30 cellular contexts compared by ENCODE assay signal in the genomic region with DNA sequence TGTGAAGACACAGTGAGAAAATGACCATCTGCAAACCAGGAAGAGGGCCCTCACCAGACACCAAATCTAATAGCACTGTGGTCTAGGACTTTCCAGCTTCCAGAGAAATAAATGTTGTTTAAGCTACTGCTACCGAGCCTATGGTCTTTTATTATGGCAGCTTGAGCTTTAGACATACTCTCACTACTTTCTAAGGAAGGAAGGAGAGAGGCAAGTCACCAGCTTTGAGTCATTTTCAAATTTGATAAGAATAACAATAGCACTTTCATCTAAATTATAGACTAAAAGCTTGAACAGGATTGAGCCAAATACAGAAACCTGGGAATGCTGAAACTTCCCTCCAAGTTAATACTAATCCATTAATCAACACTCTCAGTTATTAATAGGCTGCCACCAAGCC.
A peak's percentile ranks its signal among the peaks of the same experiment; 100 is the strongest.
DNase-seq lines count a peak whose midpoint lies in the region; FAIRE-seq and TF ChIP-seq lines count a peak whose summit lies in the region.
"Had no signal": no experiment of that assay in that cellular context is flagged by ENCODE, and none has a peak within 500 bp of the region (broad histone marks: within the 10 kb centered on the region; RNA-seq: fewer than 3 reads in every experiment).

No MANE protein-coding gene starts in this region.

- H3K27me3 Mint-ChIP-seq in HFFc6 (ENCODE audit: insufficient read depth): no peaks in the 10 kb centered on the region; the same call in 1 of the 2 replicates
- H3K27me3 Mint-ChIP-seq: CD4-positive, alpha-beta memory T cell; CD4-positive, CD25-positive, alpha-beta regulatory T cell had no signal

- CTCF ChIA-PET in endothelial cell of umbilical vein (lab: Charles Lee): interaction anchor here (1.1 to 5.9 kb wide), 6 partner anchors 9 to 219 kb away, joined by 3 to 101 read pairs (median 5); no protein-coding TSS in a partner anchor

- no TSS peak for BruUV-seq in endothelial cell of umbilical vein (replicated peaks; lab: Mats Ljungman, UMichigan)

- H3K36me3 Mint-ChIP-seq in HFFc6 (ENCODE audit: low read depth): no peaks in the 10 kb centered on the region
- H3K36me3 Mint-ChIP-seq: CD14-positive monocyte; CD4-positive, alpha-beta memory T cell; CD4-positive, CD25-positive, alpha-beta regulatory T cell; CD8-positive, alpha-beta memory T cell; CD8-positive, alpha-beta T cell had no signal

- no peaks in the 10 kb centered on the region for H3K27me3 ChIP-seq in endothelial cell of umbilical vein (ENCODE audit: control insufficient read depth in 2 of 2, insufficient read depth in 2 of 2, low read length in 2 of 2)
- H3K27me3 ChIP-seq: BE2C; BLaER1; BLaER1 treated with 17β-estradiol and CSF1 and Interleukin-3, amounts not matched to agents 10 nM and 100 nM had no signal

- H3K9me1 ChIP-seq in endothelial cell of umbilical vein (replicated peaks; ENCODE audit: control insufficient read depth, extremely low read depth, insufficient read depth, low read length): no peaks in the 10 kb centered on the region

- H3K27ac Mint-ChIP-seq in HFFc6: no peak overlapping the region
- H3K27ac Mint-ChIP-seq: B cell; CD14-positive monocyte; CD4-positive, alpha-beta memory T cell; CD4-positive, alpha-beta T cell; CD4-positive, CD25-positive, alpha-beta regulatory T cell; CD8-positive, alpha-beta memory T cell; CD8-positive, alpha-beta T cell had no signal

- FAIRE-seq in endothelial cell of umbilical vein (lab: Jason Lieb, UNC): peak; percentile 67
- FAIRE-seq: A204.1, A549, D721Med had no signal

- intact Hi-C loops in endothelial cell of umbilical vein (cut with micrococcal nuclease): loop anchor here (1.0 kb wide), 1 partner anchor 24 kb away; no protein-coding TSS in a partner anchor

- no peaks in the 10 kb centered on the region for H3K4me1 Mint-ChIP-seq in HFFc6 (ENCODE audit: low read depth)
- H3K4me1 Mint-ChIP-seq: B cell; CD14-positive monocyte; CD4-positive, alpha-beta memory T cell; CD4-positive, CD25-positive, alpha-beta regulatory T cell; CD8-positive, alpha-beta memory T cell had no signal

- peaks cover 20% of the 10 kb centered on the region for H3K4me1 ChIP-seq in endothelial cell of umbilical vein (ENCODE audit: control insufficient read depth, extremely low read depth, insufficient read depth, low read length)
- H3K4me1 ChIP-seq: A549, BE2C, BLaER1, Caco-2 had no signal

- H3K36me3 ChIP-seq in endothelial cell of umbilical vein (ENCODE audit: control insufficient read depth in 2 of 2, extremely low read depth in 1 of 2, insufficient read depth in 2 of 2, low read length in 2 of 2): no peaks in the 10 kb centered on the region
- H3K36me3 ChIP-seq: BE2C; BLaER1; BLaER1 treated with 17β-estradiol and CSF1 and Interleukin-3, amounts not matched to agents 10 nM and 100 nM had no signal

- no peak overlapping the region for H3K9ac ChIP-seq in endothelial cell of umbilical vein (replicated peaks; ENCODE audit: extremely low read depth, insufficient read depth, low read length)
- H3K9ac ChIP-seq: BLaER1; BLaER1 treated with 17β-estradiol and CSF1 and Interleukin-3, amounts not matched to agents 10 nM and 100 nM had no signal

- no peak overlapping the region for H3K4me3 Mint-ChIP-seq in HFFc6
- H3K4me3 Mint-ChIP-seq: B cell; CD14-positive monocyte; CD4-positive, alpha-beta memory T cell; CD4-positive, alpha-beta T cell; CD4-positive, CD25-positive, alpha-beta regulatory T cell; CD8-positive, alpha-beta memory T cell; CD8-positive, alpha-beta T cell had no signal

- H3K27ac ChIP-seq in endothelial cell of umbilical vein (ENCODE audit: insufficient read depth, low read depth, low read length): peak overlapping the region; percentile 70
- H3K27ac ChIP-seq: 22Rv1; A549; BLaER1; BLaER1 treated with 17β-estradiol and CSF1 and Interleukin-3, amounts not matched to agents 10 nM and 100 nM; C4-2B had no signal

- no peaks in the 10 kb centered on the region for H4K20me1 ChIP-seq in endothelial cell of umbilical vein (replicated peaks; ENCODE audit: control insufficient read depth, extremely low read depth, insufficient read depth, low read length)
- H4K20me1 ChIP-seq: BLaER1; BLaER1 treated with 17β-estradiol and CSF1 and Interleukin-3, amounts not matched to agents 10 nM and 100 nM had no signal

- no peaks in the 10 kb centered on the region for H3K9me3 ChIP-seq in endothelial cell of umbilical vein (replicated peaks; ENCODE audit: control insufficient read depth, insufficient read depth, low read length)
- H3K9me3 ChIP-seq: A549; BE2C; BLaER1; BLaER1 treated with 17β-estradiol and CSF1 and Interleukin-3, amounts not matched to agents 10 nM and 100 nM; Caco-2 had no signal

- H3K9me3 Mint-ChIP-seq in HFFc6: peaks cover 38% of the 10 kb centered on the region
- H3K9me3 Mint-ChIP-seq: CD8-positive, alpha-beta memory T cell; CD8-positive, alpha-beta T cell had no signal

- DNase-seq in dermis blood vessel endothelial cell (peak; percentile 16), endothelial cell of umbilical vein (ENCODE audit: low read depth, low spot score) (peak; percentile 60), HFFc6 (no peak), DMS53 (lab: John Stamatoyannopoulos, UW) (no peak)
- DNase-seq: 8988T; AML-193; BE2C; C1 segment of cervical spinal cord; Caco-2; Calu3; CD4-positive, alpha-beta memory T cell; CD4-positive, alpha-beta T cell; CD4-positive, CD25-positive, alpha-beta regulatory T cell; CD8-positive, alpha-beta memory T cell; CD8-positive, alpha-beta T cell; COR-L47; DMS 273 treated with DMSO at 0.1 percent for 48 hours; DMS153; DMS79; DMS79 treated with DMSO at 0.1 percent for 48 hours; DND-41 had no signal

- H3K79me2 ChIP-seq in endothelial cell of umbilical vein (ENCODE audit: control insufficient read depth, insufficient read depth, low read length): no peaks in the 10 kb centered on the region

- H3K4me3 ChIP-seq in endothelial cell of umbilical vein (replicated peaks in 1 of 3; ENCODE audit: insufficient read depth in 1 of 3, low read depth in 1 of 3, low read length in 3 of 3): no peak overlapping the region
- H3K4me3 ChIP-seq: A549; BLaER1; BLaER1 treated with 17β-estradiol and CSF1 and Interleukin-3, amounts not matched to agents 10 nM and 100 nM had no signal

- H2AFZ ChIP-seq in endothelial cell of umbilical vein (ENCODE audit: low read depth, low read length): peak overlapping the region; percentile 87

- TF ChIP-seq CTCF in endothelial cell of umbilical vein (IDR thresholded peaks at IDR 0.05; ENCODE audit: extremely low read depth in 1 of 2, insufficient read depth in 1 of 2, low read depth in 1 of 2, low read length in 2 of 2): no peak
- no peak for TF ChIP-seq CTCF in HFFc6 (IDR thresholded peaks at IDR 0.05)

- TF ChIP-seq POLR2A in endothelial cell of umbilical vein (IDR thresholded peaks at IDR 0.05; ENCODE audit: low read depth, low read length): no peak

- POLR2A ChIA-PET in endothelial cell of umbilical vein (lab: Charles Lee): no interaction called here

- dilution Hi-C loops in endothelial cell of umbilical vein (cut with MboI; ENCODE audit: extremely low pct_ligation_motif_present, low sequenced_read_pairs): no loop called here

- peak overlapping the region; percentile 54 for H3K4me2 ChIP-seq in endothelial cell of umbilical vein (ENCODE audit: insufficient read depth, low read length)
- H3K4me2 ChIP-seq: A549; BLaER1; BLaER1 treated with 17β-estradiol and CSF1 and Interleukin-3, amounts not matched to agents 10 nM and 100 nM had no signal

TF ChIP-seq in endothelial cell of umbilical vein, 7 proteins besides CTCF, POLR2A, EP300 and RAD21:
- TF ChIP-seq FOS (IDR thresholded peaks at IDR 0.05; ENCODE audit: borderline replicate concordance, insufficient read depth, low read length): peak; percentile 82
- TF ChIP-seq, protein P1, sequence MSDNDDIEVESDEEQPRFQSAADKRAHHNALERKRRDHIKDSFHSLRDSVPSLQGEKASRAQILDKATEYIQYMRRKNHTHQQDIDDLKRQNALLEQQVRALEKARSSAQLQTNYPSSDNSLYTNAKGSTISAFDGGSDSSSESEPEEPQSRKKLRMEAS (IDR thresholded peaks at IDR 0.05; ENCODE audit: insufficient read depth, insufficient read length): no peak
- no peak for TF ChIP-seq MYC (IDR thresholded peaks at IDR 0.05; ENCODE audit: low read depth, low read length)
- peak; percentile 30 for TF ChIP-seq JUN (IDR thresholded peaks at IDR 0.05; ENCODE audit: borderline replicate concordance, insufficient read depth, insufficient read length, low read depth)
- no peak for TF ChIP-seq EZH2 (IDR thresholded peaks at IDR 0.05; ENCODE audit: borderline replicate concordance, low read depth, low read length, severe bottlenecking)
- no peak for TF ChIP-seq POLR2AphosphoS5 (IDR thresholded peaks at IDR 0.05; ENCODE audit: insufficient read depth, low read depth, low read length)
- peak; percentile 37 for TF ChIP-seq GATA2 (IDR thresholded peaks at IDR 0.05; ENCODE audit: insufficient read depth, insufficient read length, low read depth, low read length)
TF ChIP-seq in endothelial cell of umbilical vein: peak in this region for 3.

Comparison
In these comparisons a context has a peak if more than half of its experiments do, and no peak if none do; other contexts are left out.
1. DNase-seq: peak in dermis blood vessel endothelial cell (single experiment) and endothelial cell of umbilical vein (single experiment); none in HFFc6 (single experiment) and DMS53 (single experiment).